In the genomic region with DNA sequence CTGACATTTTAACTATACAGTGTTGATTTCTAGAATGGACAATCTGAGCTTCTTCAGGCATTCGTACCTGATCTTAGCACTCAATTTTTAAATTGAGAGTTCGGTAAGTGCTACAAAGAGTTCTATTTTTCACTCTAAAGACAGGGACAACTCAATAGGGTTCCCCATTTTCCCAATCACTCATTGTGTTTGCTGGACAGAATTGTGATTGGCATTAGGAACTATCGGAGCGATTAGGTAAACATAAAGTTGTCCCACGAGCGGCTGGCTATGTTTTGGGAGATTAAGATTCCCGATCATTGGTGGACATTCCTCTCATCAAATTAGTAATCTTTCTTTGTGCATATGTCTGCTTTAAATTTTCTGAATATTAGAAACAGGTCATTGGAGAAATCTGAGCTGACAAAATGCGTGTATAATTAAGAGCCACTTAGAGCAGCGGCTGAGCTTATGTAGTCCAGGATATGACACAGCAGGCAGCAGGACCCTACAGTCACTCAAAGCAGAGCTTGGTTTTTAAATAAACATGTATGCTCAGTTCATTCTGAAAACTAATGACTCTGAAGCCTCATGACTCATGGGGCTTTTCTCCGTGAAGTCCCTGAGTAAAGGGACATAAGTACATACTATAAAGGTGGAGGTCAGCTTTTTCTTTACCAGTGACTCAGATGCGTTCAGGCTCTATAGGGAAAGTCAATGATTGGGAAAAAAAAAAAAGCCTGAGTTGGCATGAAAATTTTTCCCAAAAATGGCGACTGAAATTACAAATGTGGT, we compare ENCODE assay signal across 9 cellular contexts.
DNase-seq lines count a peak whose midpoint lies in the region; ATAC-seq and TF ChIP-seq lines count a peak whose summit lies in the region.
"Had no signal": no experiment of that assay in that cellular context is flagged by ENCODE, and none has a peak within 500 bp of the region (broad histone marks: within the 10 kb centered on the region; RNA-seq: fewer than 3 reads in every experiment).

No MANE protein-coding gene starts in this region.

- H3K9me3 ChIP-seq in A673 (ENCODE audit: low read depth, low read length, poor library complexity, severe bottlenecking) (no peaks in the 10 kb centered on the region), SJCRH30 (replicated peaks) (no peaks in the 10 kb centered on the region), prostate gland (no peaks in the 10 kb centered on the region)
- H3K9me3 ChIP-seq: Caco-2 had no signal

- POLR2A ChIA-PET in A673 (lab: Charles Lee; ENCODE audit: low non-redundant PET): no interaction called here
- POLR2A ChIA-PET in activated CD4-positive, alpha-beta memory T cell treated with anti-CD3 and anti-CD28 coated beads, Interleukin-2, amount 10 ng/mL, durations not matched to agents 7 days and 5 days (lab: Charles Lee): no interaction called here

- no peaks in the 10 kb centered on the region for H3K4me1 Mint-ChIP-seq in activated CD4-positive, alpha-beta memory T cell treated with anti-CD3 and anti-CD28 coated beads, Interleukin-2, amount 10 ng/mL, durations not matched to agents 7 days and 5 days

- H3K36me3 ChIP-seq in A673 (ENCODE audit: insufficient read depth, low read length, poor library complexity, severe bottlenecking) (no peaks in the 10 kb centered on the region), SJCRH30 (no peaks in the 10 kb centered on the region), prostate gland (no peaks in the 10 kb centered on the region)

- H3K9me3 Mint-ChIP-seq in activated CD4-positive, alpha-beta memory T cell treated with anti-CD3 and anti-CD28 coated beads, Interleukin-2, amount 10 ng/mL, durations not matched to agents 7 days and 5 days: no peaks in the 10 kb centered on the region

- intact Hi-C loops in A673 (cut with micrococcal nuclease; ENCODE audit: unreplicated experiment) (no loop called here), prostate gland (cut with DNase I) (no loop called here)

- WGBS in prostate gland: 85% methylated on average over 12 of the region's 12 CpGs

- no peak overlapping the region for H3K4me3 Mint-ChIP-seq in activated CD4-positive, alpha-beta memory T cell treated with anti-CD3 and anti-CD28 coated beads, Interleukin-2, amount 10 ng/mL, durations not matched to agents 7 days and 5 days

- TF ChIP-seq POLR2A in prostate gland (IDR thresholded peaks at IDR 0.05): no peak

- H3K4me1 ChIP-seq in A673 (ENCODE audit: insufficient read depth, low read length, poor library complexity, severe bottlenecking) (peaks cover 3% of the 10 kb centered on the region), SJCRH30 (no peaks in the 10 kb centered on the region), prostate gland (replicated peaks) (no peaks in the 10 kb centered on the region)
- H3K4me1 ChIP-seq: Caco-2 had no signal

- TF ChIP-seq CTCF in A673 (conservative IDR thresholded peaks at IDR 0.05; ENCODE audit: low read depth, low read length): no peak
- TF ChIP-seq CTCF in prostate gland (IDR thresholded peaks at IDR 0.05): no peak

- no peak overlapping the region for H3K27ac Mint-ChIP-seq in activated CD4-positive, alpha-beta memory T cell treated with anti-CD3 and anti-CD28 coated beads, Interleukin-2, amount 10 ng/mL, durations not matched to agents 7 days and 5 days

- CTCF ChIA-PET in A673 (lab: Charles Lee): no interaction called here
- CTCF ChIA-PET in activated CD4-positive, alpha-beta memory T cell treated with anti-CD3 and anti-CD28 coated beads, Interleukin-2, amount 10 ng/mL, durations not matched to agents 7 days and 5 days (lab: Charles Lee): no interaction called here

- no peaks in the 10 kb centered on the region for H3K27me3 Mint-ChIP-seq in activated CD4-positive, alpha-beta memory T cell treated with anti-CD3 and anti-CD28 coated beads, Interleukin-2, amount 10 ng/mL, durations not matched to agents 7 days and 5 days

- BruUV-seq in A673 (replicated peaks; lab: Mats Ljungman, UMichigan): no TSS peak

- no peak overlapping the region for H3K27ac ChIP-seq in A673 (ENCODE audit: low read depth, low read length, poor library complexity, severe bottlenecking)
- H3K27ac ChIP-seq in SJCRH30: no peak overlapping the region
- no peak overlapping the region for H3K27ac ChIP-seq in prostate gland

- DNase-seq in A673 (ENCODE audit: low spot score) (peak; percentile 80), SJCRH30 (peak; percentile 1 to 10), pulmonary artery endothelial cell (ENCODE audit: low read depth, low spot score) (peak; percentile 19), prostate gland (ENCODE audit: low spot score) (no peak), GF-D8 (lab: John Stamatoyannopoulos, UW) (no peak)
- no peak for DNase-seq in activated CD4-positive, alpha-beta memory T cell treated with anti-CD3 and anti-CD28 coated beads, Interleukin-2, amount 10 ng/mL, durations not matched to agents 7 days and 5 days

- H3K27me3 ChIP-seq in A673 (replicated peaks; ENCODE audit: insufficient read depth, low read depth, low read length, poor library complexity) (no peaks in the 10 kb centered on the region), SJCRH30 (no peaks in the 10 kb centered on the region), prostate gland (replicated peaks; ENCODE audit: insufficient read depth) (no peaks in the 10 kb centered on the region)

- H3K36me3 Mint-ChIP-seq in activated CD4-positive, alpha-beta memory T cell treated with anti-CD3 and anti-CD28 coated beads, Interleukin-2, amount 10 ng/mL, durations not matched to agents 7 days and 5 days (ENCODE audit: low read depth): no peaks in the 10 kb centered on the region

- ATAC-seq in GM19467 (IDR thresholded peaks at IDR 0.05; ENCODE audit: unreplicated experiment) (peak; percentile 66), HG03378 (IDR thresholded peaks at IDR 0.05; ENCODE audit: unreplicated experiment) (peak; percentile 99)

- H3K4me3 ChIP-seq in A673 (ENCODE audit: low read depth, low read length, poor library complexity, severe bottlenecking) (no peak overlapping the region), SJCRH30 (no peak overlapping the region), prostate gland (no peak overlapping the region)

Comparison
In these comparisons a context has a peak if more than half of its experiments do, and no peak if none do; other contexts are left out.
1. DNase-seq: peak in A673 (single experiment), SJCRH30 (2 of 2) and pulmonary artery endothelial cell (single experiment); none in activated CD4-positive, alpha-beta memory T cell treated with anti-CD3 and anti-CD28 coated beads, Interleukin-2, amount 10 ng/mL, durations not matched to agents 7 days and 5 days (single experiment), prostate gland (single experiment) and GF-D8 (single experiment).